In the genomic region with DNA sequence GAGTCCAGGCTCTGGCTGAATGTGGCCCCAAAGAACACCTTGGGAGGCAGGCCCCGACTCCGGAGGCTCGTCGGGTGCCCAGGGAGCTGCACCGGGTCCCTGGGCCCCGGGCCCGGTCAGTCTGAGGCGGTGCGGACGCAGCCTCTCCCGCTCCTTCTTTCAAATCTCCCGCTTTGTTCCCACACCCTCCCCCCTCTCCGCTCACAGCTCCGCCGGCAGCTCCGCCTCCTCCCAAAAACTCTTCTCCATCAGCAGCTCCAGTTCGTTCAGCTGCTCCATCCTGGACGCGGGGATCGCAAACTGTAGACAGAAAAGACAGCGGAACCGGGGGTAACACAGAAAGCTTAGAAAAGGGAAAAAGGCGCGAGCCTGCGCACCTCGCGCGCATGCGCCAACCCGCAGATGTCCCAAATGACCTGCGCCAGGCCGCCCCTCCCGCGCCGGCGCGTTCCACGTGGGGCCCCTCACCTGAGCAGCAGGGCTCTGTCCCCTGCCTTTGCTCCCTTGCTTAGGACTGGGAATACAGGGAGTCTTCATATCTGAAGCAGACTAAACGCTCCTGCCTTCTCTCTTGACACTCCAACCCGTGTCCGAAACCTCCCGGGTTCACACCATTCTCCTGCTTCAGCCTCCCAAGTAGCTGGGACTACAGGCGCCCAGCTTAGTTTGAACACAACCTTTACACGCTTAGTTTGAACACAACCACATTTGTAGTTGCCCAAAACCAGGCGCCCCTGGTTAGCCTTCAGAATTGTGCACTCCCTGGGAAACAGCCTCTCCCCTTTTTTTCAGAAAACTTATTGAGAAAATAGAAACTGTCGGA, we compare ENCODE assay signal across 8 cellular contexts. TPM values are rescaled to one million over a fixed set of nuclear protein-coding genes. Genes with fewer than 3 reads are reported as not detected.
A peak's percentile ranks its signal among the peaks of the same experiment; 100 is the strongest.
DNase-seq lines count a peak whose midpoint lies in the region; ATAC-seq and TF ChIP-seq lines count a peak whose summit lies in the region.

A gene with protein sequence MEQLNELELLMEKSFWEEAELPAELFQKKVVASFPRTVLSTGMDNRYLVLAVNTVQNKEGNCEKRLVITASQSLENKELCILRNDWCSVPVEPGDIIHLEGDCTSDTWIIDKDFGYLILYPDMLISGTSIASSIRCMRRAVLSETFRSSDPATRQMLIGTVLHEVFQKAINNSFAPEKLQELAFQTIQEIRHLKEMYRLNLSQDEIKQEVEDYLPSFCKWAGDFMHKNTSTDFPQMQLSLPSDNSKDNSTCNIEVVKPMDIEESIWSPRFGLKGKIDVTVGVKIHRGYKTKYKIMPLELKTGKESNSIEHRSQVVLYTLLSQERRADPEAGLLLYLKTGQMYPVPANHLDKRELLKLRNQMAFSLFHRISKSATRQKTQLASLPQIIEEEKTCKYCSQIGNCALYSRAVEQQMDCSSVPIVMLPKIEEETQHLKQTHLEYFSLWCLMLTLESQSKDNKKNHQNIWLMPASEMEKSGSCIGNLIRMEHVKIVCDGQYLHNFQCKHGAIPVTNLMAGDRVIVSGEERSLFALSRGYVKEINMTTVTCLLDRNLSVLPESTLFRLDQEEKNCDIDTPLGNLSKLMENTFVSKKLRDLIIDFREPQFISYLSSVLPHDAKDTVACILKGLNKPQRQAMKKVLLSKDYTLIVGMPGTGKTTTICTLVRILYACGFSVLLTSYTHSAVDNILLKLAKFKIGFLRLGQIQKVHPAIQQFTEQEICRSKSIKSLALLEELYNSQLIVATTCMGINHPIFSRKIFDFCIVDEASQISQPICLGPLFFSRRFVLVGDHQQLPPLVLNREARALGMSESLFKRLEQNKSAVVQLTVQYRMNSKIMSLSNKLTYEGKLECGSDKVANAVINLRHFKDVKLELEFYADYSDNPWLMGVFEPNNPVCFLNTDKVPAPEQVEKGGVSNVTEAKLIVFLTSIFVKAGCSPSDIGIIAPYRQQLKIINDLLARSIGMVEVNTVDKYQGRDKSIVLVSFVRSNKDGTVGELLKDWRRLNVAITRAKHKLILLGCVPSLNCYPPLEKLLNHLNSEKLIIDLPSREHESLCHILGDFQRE (minus strand): TSS at position 388 of the 823 bp plus-strand sequence. CDS start 109 bp downstream, at position 279.

- TF ChIP-seq CTCF in OCI-LY3 (IDR thresholded peaks at IDR 0.05; ENCODE audit: low read depth, low read length) (no peak), epithelial cell of esophagus (IDR thresholded peaks at IDR 0.05; ENCODE audit: insufficient read depth, low read depth, low read length, missing control alignments) (no peak)

- H3K36me3 ChIP-seq in HUES6 (ENCODE audit: control insufficient read depth, insufficient read depth, low read length) = peaks cover 32% of the 10 kb centered on the region
- H3K36me3 ChIP-seq in OCI-LY3 (replicated peaks; ENCODE audit: low read depth, low read length) = peaks cover 15% of the 10 kb centered on the region

- H3K79me2 ChIP-seq in OCI-LY3 (ENCODE audit: low read length) = peaks cover 40% of the 10 kb centered on the region

- peak within 1 kb of the TSS; percentile 89 for H3K4me2 ChIP-seq in OCI-LY3 (ENCODE audit: low read length)

- H3K9me3 ChIP-seq in HUES6 (ENCODE audit: control insufficient read depth, insufficient read depth, low read depth, low read length) (no peaks in the 10 kb centered on the region), OCI-LY3 (ENCODE audit: insufficient read depth, low read length) (no peaks in the 10 kb centered on the region)

- DNase-seq in DMS 273 treated with DMSO at 0.1 percent for 48 hours (lab: John Stamatoyannopoulos, UW) (peak; percentile 34), activated T-cell treated with anti-CD3 and anti-CD28 coated beads for 24 hours (ENCODE audit: low read depth) (peak; percentile 76), epithelial cell of esophagus (ENCODE audit: low read depth) (peak; percentile 61), mucosa of gallbladder (ENCODE audit: low spot score) (peak; percentile 46)
- peak; percentile 24 to 52 for DNase-seq in stimulated activated CD8-positive, alpha-beta memory T cell treated with anti-CD3 and anti-CD28 coated beads, Interleukin-4, amount 100 ng/mL, for 4 hours (ENCODE audit: low read depth in 2 of 2, low spot score in 1 of 2)

- H3K27me3 ChIP-seq in HUES6 (ENCODE audit: control insufficient read depth, insufficient read depth, low read length) (no peaks in the 10 kb centered on the region), OCI-LY3 (ENCODE audit: low read depth, low read length) (no peaks in the 10 kb centered on the region)

- H3K27ac ChIP-seq in HUES6 (ENCODE audit: low read depth, low read length) (peak within 1 kb of the TSS; percentile 85), OCI-LY3 (ENCODE audit: low read length) (peak within 1 kb of the TSS; percentile 82)

- H3K9ac ChIP-seq in HUES6 (ENCODE audit: low read length) (peak within 1 kb of the TSS; percentile 92), OCI-LY3 (ENCODE audit: low read length) (peak within 1 kb of the TSS; percentile 97)

- H3K4me1 ChIP-seq in HUES6 (ENCODE audit: control insufficient read depth, insufficient read depth, low read length) (peaks cover 12% of the 10 kb centered on the region), OCI-LY3 (ENCODE audit: low read length) (peaks cover 17% of the 10 kb centered on the region)

- peak; percentile 87 for ATAC-seq in GM21423 (IDR thresholded peaks at IDR 0.05; ENCODE audit: unreplicated experiment)

- peak within 1 kb of the TSS; percentile 83 for H2AFZ ChIP-seq in OCI-LY3 (ENCODE audit: low read depth, low read length)

- H4K20me1 ChIP-seq in OCI-LY3 (ENCODE audit: insufficient read depth, low read length) = 0 out of 2 replicates have a peak, but pooled peaks cover 3% of the 10 kb centered on the region

- peak within 1 kb of the TSS; percentile 96 for H3K4me3 ChIP-seq in HUES6 (ENCODE audit: low read depth, low read length)
- peak within 1 kb of the TSS; percentile 99 for H3K4me3 ChIP-seq in OCI-LY3 (ENCODE audit: low read length)
- peak within 1 kb of the TSS; percentile 71 for H3K4me3 ChIP-seq in epithelial cell of esophagus (ENCODE audit: low read length)

RNA-seq across cellular contexts. Expression of the gene that starts here (rescaled TPM):
- total RNA-seq in mucosa of gallbladder = 4.6 TPM

Comparison
In these comparisons a context has a peak if more than half of its experiments do, and no peak if none do; other contexts are left out.
1. Peak in every context shown above with its lines: DNase-seq, ATAC-seq, H3K4me3 ChIP-seq and H3K27ac ChIP-seq.